1 cellular context compared by ENCODE assay signal in genomic region chr5:135085133-135085935, GRCh38.
TF ChIP-seq lines count a peak whose summit lies in the region.

No MANE protein-coding gene starts in this region.

TF ChIP-seq in H1, 55 proteins besides CTCF, POLR2A, EP300 and RAD21:
- TF ChIP-seq KDM5A (IDR thresholded peaks at IDR 0.05; ENCODE audit: low read length) (no peak), CREB1 (IDR thresholded peaks at IDR 0.05) (no peak), MAFK (IDR thresholded peaks at IDR 0.05; ENCODE audit: low read depth, low read length) (no peak), EGR1 (IDR thresholded peaks at IDR 0.05; ENCODE audit: borderline replicate concordance, low read depth, low read length) (no peak), TAF1 (IDR thresholded peaks at IDR 0.05; ENCODE audit: low read depth, low read length) (no peak), POU5F1 (IDR thresholded peaks at IDR 0.05; ENCODE audit: low read depth, low read length) (no peak), KDM4A (IDR thresholded peaks at IDR 0.05; ENCODE audit: low read depth, low read length, severe bottlenecking) (no peak), JUND (IDR thresholded peaks at IDR 0.05; ENCODE audit: low read length) (no peak), TEAD4 (IDR thresholded peaks at IDR 0.05; ENCODE audit: low read depth, low read length) (no peak), GABPA (IDR thresholded peaks at IDR 0.05; ENCODE audit: borderline replicate concordance, insufficient read depth, low read length) (no peak), TBP (IDR thresholded peaks at IDR 0.05; ENCODE audit: low read depth, low read length) (no peak), TAF7 (optimal IDR thresholded peaks at IDR 0.05; ENCODE audit: borderline replicate concordance, low read depth, low read length) (no peak), CEBPB (IDR thresholded peaks at IDR 0.05; ENCODE audit: low read depth, low read length) (no peak), SUZ12 (IDR thresholded peaks at IDR 0.05; ENCODE audit: low read length) (no peak), SP2 (IDR thresholded peaks at IDR 0.05; ENCODE audit: low read length) (no peak), FOSL1 (IDR thresholded peaks at IDR 0.05; ENCODE audit: insufficient read depth, low read depth, low read length) (no peak), CHD1 (IDR thresholded peaks at IDR 0.05; ENCODE audit: low read depth, low read length) (no peak)
- TF ChIP-seq, protein P1, sequence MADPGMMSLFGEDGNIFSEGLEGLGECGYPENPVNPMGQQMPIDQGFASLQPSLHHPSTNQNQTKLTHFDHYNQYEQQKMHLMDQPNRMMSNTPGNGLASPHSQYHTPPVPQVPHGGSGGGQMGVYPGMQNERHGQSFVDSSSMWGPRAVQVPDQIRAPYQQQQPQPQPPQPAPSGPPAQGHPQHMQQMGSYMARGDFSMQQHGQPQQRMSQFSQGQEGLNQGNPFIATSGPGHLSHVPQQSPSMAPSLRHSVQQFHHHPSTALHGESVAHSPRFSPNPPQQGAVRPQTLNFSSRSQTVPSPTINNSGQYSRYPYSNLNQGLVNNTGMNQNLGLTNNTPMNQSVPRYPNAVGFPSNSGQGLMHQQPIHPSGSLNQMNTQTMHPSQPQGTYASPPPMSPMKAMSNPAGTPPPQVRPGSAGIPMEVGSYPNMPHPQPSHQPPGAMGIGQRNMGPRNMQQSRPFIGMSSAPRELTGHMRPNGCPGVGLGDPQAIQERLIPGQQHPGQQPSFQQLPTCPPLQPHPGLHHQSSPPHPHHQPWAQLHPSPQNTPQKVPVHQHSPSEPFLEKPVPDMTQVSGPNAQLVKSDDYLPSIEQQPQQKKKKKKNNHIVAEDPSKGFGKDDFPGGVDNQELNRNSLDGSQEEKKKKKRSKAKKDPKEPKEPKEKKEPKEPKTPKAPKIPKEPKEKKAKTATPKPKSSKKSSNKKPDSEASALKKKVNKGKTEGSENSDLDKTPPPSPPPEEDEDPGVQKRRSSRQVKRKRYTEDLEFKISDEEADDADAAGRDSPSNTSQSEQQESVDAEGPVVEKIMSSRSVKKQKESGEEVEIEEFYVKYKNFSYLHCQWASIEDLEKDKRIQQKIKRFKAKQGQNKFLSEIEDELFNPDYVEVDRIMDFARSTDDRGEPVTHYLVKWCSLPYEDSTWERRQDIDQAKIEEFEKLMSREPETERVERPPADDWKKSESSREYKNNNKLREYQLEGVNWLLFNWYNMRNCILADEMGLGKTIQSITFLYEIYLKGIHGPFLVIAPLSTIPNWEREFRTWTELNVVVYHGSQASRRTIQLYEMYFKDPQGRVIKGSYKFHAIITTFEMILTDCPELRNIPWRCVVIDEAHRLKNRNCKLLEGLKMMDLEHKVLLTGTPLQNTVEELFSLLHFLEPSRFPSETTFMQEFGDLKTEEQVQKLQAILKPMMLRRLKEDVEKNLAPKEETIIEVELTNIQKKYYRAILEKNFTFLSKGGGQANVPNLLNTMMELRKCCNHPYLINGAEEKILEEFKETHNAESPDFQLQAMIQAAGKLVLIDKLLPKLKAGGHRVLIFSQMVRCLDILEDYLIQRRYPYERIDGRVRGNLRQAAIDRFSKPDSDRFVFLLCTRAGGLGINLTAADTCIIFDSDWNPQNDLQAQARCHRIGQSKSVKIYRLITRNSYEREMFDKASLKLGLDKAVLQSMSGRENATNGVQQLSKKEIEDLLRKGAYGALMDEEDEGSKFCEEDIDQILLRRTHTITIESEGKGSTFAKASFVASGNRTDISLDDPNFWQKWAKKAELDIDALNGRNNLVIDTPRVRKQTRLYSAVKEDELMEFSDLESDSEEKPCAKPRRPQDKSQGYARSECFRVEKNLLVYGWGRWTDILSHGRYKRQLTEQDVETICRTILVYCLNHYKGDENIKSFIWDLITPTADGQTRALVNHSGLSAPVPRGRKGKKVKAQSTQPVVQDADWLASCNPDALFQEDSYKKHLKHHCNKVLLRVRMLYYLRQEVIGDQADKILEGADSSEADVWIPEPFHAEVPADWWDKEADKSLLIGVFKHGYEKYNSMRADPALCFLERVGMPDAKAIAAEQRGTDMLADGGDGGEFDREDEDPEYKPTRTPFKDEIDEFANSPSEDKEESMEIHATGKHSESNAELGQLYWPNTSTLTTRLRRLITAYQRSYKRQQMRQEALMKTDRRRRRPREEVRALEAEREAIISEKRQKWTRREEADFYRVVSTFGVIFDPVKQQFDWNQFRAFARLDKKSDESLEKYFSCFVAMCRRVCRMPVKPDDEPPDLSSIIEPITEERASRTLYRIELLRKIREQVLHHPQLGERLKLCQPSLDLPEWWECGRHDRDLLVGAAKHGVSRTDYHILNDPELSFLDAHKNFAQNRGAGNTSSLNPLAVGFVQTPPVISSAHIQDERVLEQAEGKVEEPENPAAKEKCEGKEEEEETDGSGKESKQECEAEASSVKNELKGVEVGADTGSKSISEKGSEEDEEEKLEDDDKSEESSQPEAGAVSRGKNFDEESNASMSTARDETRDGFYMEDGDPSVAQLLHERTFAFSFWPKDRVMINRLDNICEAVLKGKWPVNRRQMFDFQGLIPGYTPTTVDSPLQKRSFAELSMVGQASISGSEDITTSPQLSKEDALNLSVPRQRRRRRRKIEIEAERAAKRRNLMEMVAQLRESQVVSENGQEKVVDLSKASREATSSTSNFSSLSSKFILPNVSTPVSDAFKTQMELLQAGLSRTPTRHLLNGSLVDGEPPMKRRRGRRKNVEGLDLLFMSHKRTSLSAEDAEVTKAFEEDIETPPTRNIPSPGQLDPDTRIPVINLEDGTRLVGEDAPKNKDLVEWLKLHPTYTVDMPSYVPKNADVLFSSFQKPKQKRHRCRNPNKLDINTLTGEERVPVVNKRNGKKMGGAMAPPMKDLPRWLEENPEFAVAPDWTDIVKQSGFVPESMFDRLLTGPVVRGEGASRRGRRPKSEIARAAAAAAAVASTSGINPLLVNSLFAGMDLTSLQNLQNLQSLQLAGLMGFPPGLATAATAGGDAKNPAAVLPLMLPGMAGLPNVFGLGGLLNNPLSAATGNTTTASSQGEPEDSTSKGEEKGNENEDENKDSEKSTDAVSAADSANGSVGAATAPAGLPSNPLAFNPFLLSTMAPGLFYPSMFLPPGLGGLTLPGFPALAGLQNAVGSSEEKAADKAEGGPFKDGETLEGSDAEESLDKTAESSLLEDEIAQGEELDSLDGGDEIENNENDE (IDR thresholded peaks at IDR 0.05; ENCODE audit: insufficient replicate concordance, low read length) = no peak
